ENCODE assay signal across 17 cellular contexts in genomic region chr12:43357141-43357540, GRCh38.
DNase-seq lines count a peak whose midpoint lies in the region; FAIRE-seq and TF ChIP-seq lines count a peak whose summit lies in the region.
"Had no signal": no experiment of that assay in that cellular context is flagged by ENCODE, and none has a peak within 500 bp of the region (broad histone marks: within the 10 kb centered on the region; RNA-seq: fewer than 3 reads in every experiment).

No MANE protein-coding gene starts in this region.

- no peak overlapping the region for H3K4me3 ChIP-seq in fibroblast of mammary gland (ENCODE audit: control insufficient read depth, low read depth, low read length)
- H3K4me3 ChIP-seq in brain microvascular endothelial cell (ENCODE audit: low read depth, low read length), result no peak overlapping the region
- H3K4me3 ChIP-seq: BLaER1 treated with 17β-estradiol and CSF1 and Interleukin-3, amounts not matched to agents 10 nM and 100 nM had no signal

- no peaks in the 10 kb centered on the region for H3K27me3 ChIP-seq in brain microvascular endothelial cell (replicated peaks)
- H3K27me3 ChIP-seq: BLaER1 treated with 17β-estradiol and CSF1 and Interleukin-3, amounts not matched to agents 10 nM and 100 nM had no signal

- H3K27me3 Mint-ChIP-seq in activated T-helper 1 cell treated with anti-CD3 and anti-CD28 coated beads, Interleukin-12 subunit alpha, Interleukin-12 subunit beta, Interleukin-2, Interleukin-4 antibody, amounts not matched to agents 30 ng/mL and 10 ng/mL and 1 ng/mL, durations not matched to agents 14 hours and 24 hours and 36 hours (ENCODE audit: insufficient read depth), result no peaks in the 10 kb centered on the region
- H3K27me3 Mint-ChIP-seq: CD4-positive, CD25-positive, alpha-beta regulatory T cell had no signal

- no peaks in the 10 kb centered on the region for H3K36me3 ChIP-seq in brain microvascular endothelial cell (replicated peaks)
- H3K36me3 ChIP-seq: BLaER1 treated with 17β-estradiol and CSF1 and Interleukin-3, amounts not matched to agents 10 nM and 100 nM had no signal

- peaks cover 2% of the 10 kb centered on the region for H3K9me3 Mint-ChIP-seq in activated T-helper 1 cell treated with anti-CD3 and anti-CD28 coated beads, Interleukin-12 subunit alpha, Interleukin-12 subunit beta, Interleukin-2, Interleukin-4 antibody, amounts not matched to agents 30 ng/mL and 10 ng/mL and 1 ng/mL, durations not matched to agents 14 hours and 24 hours and 36 hours
- H3K9me3 Mint-ChIP-seq: HFFc6 had no signal

- no peak for FAIRE-seq in HTR-8/SVneo (lab: Jason Lieb, UNC)
- FAIRE-seq: H1 had no signal

- intact Hi-C loops in activated T-helper 1 cell treated with anti-CD3 and anti-CD28 coated beads, Interleukin-12 subunit alpha, Interleukin-12 subunit beta, Interleukin-2, Interleukin-4 antibody, amounts not matched to agents 30 ng/mL and 10 ng/mL and 1 ng/mL, durations not matched to agents 14 hours and 24 hours and 36 hours (cut with micrococcal nuclease), result no loop called here

- no peaks in the 10 kb centered on the region for H3K4me1 Mint-ChIP-seq in activated T-helper 1 cell treated with anti-CD3 and anti-CD28 coated beads, Interleukin-12 subunit alpha, Interleukin-12 subunit beta, Interleukin-2, Interleukin-4 antibody, amounts not matched to agents 30 ng/mL and 10 ng/mL and 1 ng/mL, durations not matched to agents 14 hours and 24 hours and 36 hours (ENCODE audit: low read depth)
- H3K4me1 Mint-ChIP-seq: CD4-positive, CD25-positive, alpha-beta regulatory T cell had no signal

- no peak overlapping the region for H3K27ac Mint-ChIP-seq in activated T-helper 1 cell treated with anti-CD3 and anti-CD28 coated beads, Interleukin-12 subunit alpha, Interleukin-12 subunit beta, Interleukin-2, Interleukin-4 antibody, amounts not matched to agents 30 ng/mL and 10 ng/mL and 1 ng/mL, durations not matched to agents 14 hours and 24 hours and 36 hours
- H3K27ac Mint-ChIP-seq: CD4-positive, CD25-positive, alpha-beta regulatory T cell; HFFc6 had no signal

- peak; percentile 3 for DNase-seq in NOMO-1 treated with DMSO at 0.1 percent for 48 hours (lab: John Stamatoyannopoulos, UW; ENCODE audit: unreplicated experiment)
- no peak for DNase-seq in NOMO-1 (lab: John Stamatoyannopoulos, UW; ENCODE audit: unreplicated experiment in 2 of 2)
- DNase-seq in amniotic epithelial cell (ENCODE audit: low read depth), result peak; percentile 56
- peak; percentile 30 for DNase-seq in fibroblast of mammary gland (ENCODE audit: low read depth)
- DNase-seq in activated T-helper 1 cell treated with anti-CD3 and anti-CD28 coated beads, Interleukin-12 subunit alpha, Interleukin-12 subunit beta, Interleukin-2, Interleukin-4 antibody, amounts not matched to agents 30 ng/mL and 10 ng/mL and 1 ng/mL, durations not matched to agents 14 hours and 24 hours and 36 hours (ENCODE audit: low spot score), result no peak
- no peak for DNase-seq in HTR-8/SVneo (ENCODE audit: insufficient read length, low spot score)
- DNase-seq in brain microvascular endothelial cell, result no peak
- DNase-seq in NK-92 (lab: John Stamatoyannopoulos, UW; ENCODE audit: unreplicated experiment), result no peak
- DNase-seq: Calu3; CD4-positive, CD25-positive, alpha-beta regulatory T cell; DMS 273 treated with DMSO at 0.1 percent for 48 hours; HCEC 1CT; HFFc6 had no signal

- H3K27ac ChIP-seq in brain microvascular endothelial cell, result no peak overlapping the region
- H3K27ac ChIP-seq: 22Rv1; BLaER1 treated with 17β-estradiol and CSF1 and Interleukin-3, amounts not matched to agents 10 nM and 100 nM; HL-60 had no signal

- TF ChIP-seq CTCF in fibroblast of mammary gland (conservative IDR thresholded peaks at IDR 0.05; ENCODE audit: control insufficient read depth, insufficient read depth, low read depth, low read length) (no peak), brain microvascular endothelial cell (IDR thresholded peaks at IDR 0.05; ENCODE audit: low read depth, low read length, missing control alignments) (no peak)

- H3K4me3 Mint-ChIP-seq in activated T-helper 1 cell treated with anti-CD3 and anti-CD28 coated beads, Interleukin-12 subunit alpha, Interleukin-12 subunit beta, Interleukin-2, Interleukin-4 antibody, amounts not matched to agents 30 ng/mL and 10 ng/mL and 1 ng/mL, durations not matched to agents 14 hours and 24 hours and 36 hours, result no peak overlapping the region
- H3K4me3 Mint-ChIP-seq: CD4-positive, CD25-positive, alpha-beta regulatory T cell; HFFc6 had no signal

- in situ Hi-C loops in brain microvascular endothelial cell (cut with HindIII; ENCODE audit: low pct_ligation_motif_present, low sequenced_read_pairs), result no loop called here

- H3K36me3 Mint-ChIP-seq in activated T-helper 1 cell treated with anti-CD3 and anti-CD28 coated beads, Interleukin-12 subunit alpha, Interleukin-12 subunit beta, Interleukin-2, Interleukin-4 antibody, amounts not matched to agents 30 ng/mL and 10 ng/mL and 1 ng/mL, durations not matched to agents 14 hours and 24 hours and 36 hours (ENCODE audit: low read depth), result no peaks in the 10 kb centered on the region
- H3K36me3 Mint-ChIP-seq: CD4-positive, CD25-positive, alpha-beta regulatory T cell had no signal

Comparison
In these comparisons a context has a peak if more than half of its experiments do, and no peak if none do; other contexts are left out.
1. DNase-seq: peak in NOMO-1 treated with DMSO at 0.1 percent for 48 hours (single experiment), amniotic epithelial cell (single experiment) and fibroblast of mammary gland (single experiment); none in NOMO-1 (0 of 2), activated T-helper 1 cell treated with anti-CD3 and anti-CD28 coated beads, Interleukin-12 subunit alpha, Interleukin-12 subunit beta, Interleukin-2, Interleukin-4 antibody, amounts not matched to agents 30 ng/mL and 10 ng/mL and 1 ng/mL, durations not matched to agents 14 hours and 24 hours and 36 hours (single experiment), HTR-8/SVneo (single experiment), brain microvascular endothelial cell (single experiment) and NK-92 (single experiment).